ENCODE assay signal across 20 cellular contexts in the genomic region with DNA sequence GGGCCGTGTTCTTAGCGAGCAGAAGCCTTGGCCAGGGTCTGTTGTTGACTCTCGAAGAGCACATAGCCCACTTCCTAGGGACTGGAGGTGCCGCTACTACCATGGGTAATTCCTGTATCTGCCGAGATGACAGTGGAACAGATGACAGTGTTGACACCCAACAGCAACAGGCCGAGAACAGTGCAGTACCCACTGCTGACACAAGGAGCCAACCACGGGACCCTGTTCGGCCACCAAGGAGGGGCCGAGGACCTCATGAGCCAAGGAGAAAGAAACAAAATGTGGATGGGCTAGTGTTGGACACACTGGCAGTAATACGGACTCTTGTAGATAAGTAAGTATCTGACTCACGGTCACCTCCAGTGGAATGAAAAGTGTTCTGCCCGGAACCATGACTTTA. TPM values are rescaled to one million over a fixed set of nuclear protein-coding genes. Genes with fewer than 3 reads are reported as not detected.
A peak's percentile ranks its signal among the peaks of the same experiment; 100 is the strongest.
DNase-seq lines count a peak whose midpoint lies in the region; ATAC-seq and TF ChIP-seq lines count a peak whose summit lies in the region.
"Had no signal": no experiment of that assay in that cellular context is flagged by ENCODE, and none has a peak within 500 bp of the region (broad histone marks: within the 10 kb centered on the region; RNA-seq: fewer than 3 reads in every experiment).

No MANE protein-coding gene starts in this region.

- no peaks in the 10 kb centered on the region for H3K4me1 Mint-ChIP-seq in endothelial cell (ENCODE audit: unreplicated experiment)
- no peaks in the 10 kb centered on the region for H3K4me1 Mint-ChIP-seq in progenitor cell of endocrine pancreas (ENCODE audit: low read depth)
- peaks cover 5% of the 10 kb centered on the region for H3K4me1 Mint-ChIP-seq in T-helper 17 cell

- H3K36me3 Mint-ChIP-seq in endothelial cell (ENCODE audit: low read depth, unreplicated experiment) (peaks cover 24% of the 10 kb centered on the region), progenitor cell of endocrine pancreas (ENCODE audit: insufficient read depth) (peaks cover 22% of the 10 kb centered on the region), T-helper 17 cell (ENCODE audit: low read depth) (peaks cover 4% of the 10 kb centered on the region)

- peak; percentile 5 for DNase-seq in NCI-H82 (lab: John Stamatoyannopoulos, UW)
- DNase-seq in NCI-H82 treated with DMSO at 0.1 percent for 48 hours (lab: John Stamatoyannopoulos, UW; ENCODE audit: unreplicated experiment): no peak
- DNase-seq in NCI-H526 (lab: John Stamatoyannopoulos, UW): peak; percentile 9 to 18
- peak; percentile 9 for DNase-seq in endothelial cell (ENCODE audit: low spot score)
- DNase-seq in progenitor cell of endocrine pancreas (ENCODE audit: low spot score, unreplicated experiment): no peak
- no peak for DNase-seq in mesenteric fat pad (ENCODE audit: low spot score)
- no peak for DNase-seq in T-helper 17 cell
- DNase-seq: 8988T; activated CD4-positive, alpha-beta T cell treated with anti-CD3 and anti-CD28 coated beads for 1 hour; activated effector memory CD4-positive, alpha-beta T cell treated with anti-CD3 and anti-CD28 coated beads, Interleukin-2, amount 50 U/mL, for 16 hours; amniotic stem cell; cerebellar nuclear complex; DMS153; effector CD8-positive, alpha-beta T cell; left colon; mucosa of descending colon; Peyer's patch; T1000 had no signal

- no peaks in the 10 kb centered on the region for H3K9me3 ChIP-seq in T-helper 17 cell (ENCODE audit: control insufficient read depth, low read length, poor library complexity, severe bottlenecking)
- H3K9me3 ChIP-seq: HAP-1, mucosa of descending colon, Peyer's patch had no signal

- TF ChIP-seq CTCF in endothelial cell (IDR thresholded peaks at IDR 0.05; ENCODE audit: unreplicated experiment) (peak; percentile 51), progenitor cell of endocrine pancreas (IDR thresholded peaks at IDR 0.05; ENCODE audit: unreplicated experiment) (peak; percentile 30)

- H3K9me3 Mint-ChIP-seq in endothelial cell (ENCODE audit: unreplicated experiment): no peaks in the 10 kb centered on the region
- no peaks in the 10 kb centered on the region for H3K9me3 Mint-ChIP-seq in progenitor cell of endocrine pancreas (ENCODE audit: low read depth)

- H3K4me3 Mint-ChIP-seq in endothelial cell (ENCODE audit: unreplicated experiment) (no peak overlapping the region), progenitor cell of endocrine pancreas (ENCODE audit: low read depth) (no peak overlapping the region), T-helper 17 cell (no peak overlapping the region)

- H3K27ac Mint-ChIP-seq in endothelial cell (ENCODE audit: unreplicated experiment) (no peak overlapping the region), progenitor cell of endocrine pancreas (no peak overlapping the region), T-helper 17 cell (no peak overlapping the region)

- H3K27me3 Mint-ChIP-seq in endothelial cell (ENCODE audit: unreplicated experiment) (no peaks in the 10 kb centered on the region), progenitor cell of endocrine pancreas (no peaks in the 10 kb centered on the region), T-helper 17 cell (no peaks in the 10 kb centered on the region)

- ATAC-seq in HG02588 (IDR thresholded peaks at IDR 0.05; ENCODE audit: unreplicated experiment): no peak
- no peak for ATAC-seq in T-helper 17 cell
- ATAC-seq: left colon, mucosa of descending colon had no signal

RNA-seq across cellular contexts. Expression of a gene that starts 18.5 kb away (rescaled TPM):
- total RNA-seq in endothelial cell (ENCODE audit: unreplicated experiment) (63.0 TPM), progenitor cell of endocrine pancreas (57.4 and 63.7 TPM in 2 replicates), mesenteric fat pad (26.0 TPM), T-helper 17 cell (10 to 100 TPM; 19.1 to 23.8 TPM)

RNA-seq across cellular contexts. Expression of a gene that starts 18.8 kb away (rescaled TPM):
- total RNA-seq in endothelial cell (ENCODE audit: unreplicated experiment) (84.8 TPM), progenitor cell of endocrine pancreas (101 and 115 TPM in 2 replicates), mesenteric fat pad (61.1 TPM), T-helper 17 cell (100 to 1,000 TPM; 109 to 118 TPM)

RNA-seq across cellular contexts. Expression of a gene that starts 40.4 kb away (rescaled TPM):
- total RNA-seq in endothelial cell (ENCODE audit: unreplicated experiment): 46.7 TPM
- 40.7 and 43.0 TPM in 2 replicates for total RNA-seq in progenitor cell of endocrine pancreas
- total RNA-seq in mesenteric fat pad: 52.0 TPM
- 10 to 100 TPM; 37.0 to 39.6 TPM for total RNA-seq in T-helper 17 cell

Comparison
In these comparisons a context has a peak if more than half of its experiments do, and no peak if none do; other contexts are left out.
1. DNase-seq: peak in NCI-H82 (single experiment), NCI-H526 (2 of 2) and endothelial cell (single experiment); none in NCI-H82 treated with DMSO at 0.1 percent for 48 hours (single experiment), progenitor cell of endocrine pancreas (single experiment), mesenteric fat pad (single experiment) and T-helper 17 cell (0 of 3).